Comparison of ENCODE assay signal across 28 cellular contexts in genomic region chr4:48472794-48473193, GRCh38. TPM values are rescaled to one million over a fixed set of nuclear protein-coding genes. Genes with fewer than 3 reads are reported as not detected.
"Had no signal": no experiment of that assay in that cellular context is flagged by ENCODE, and none has a peak within 500 bp of the region (broad histone marks: within the 10 kb centered on the region; RNA-seq: fewer than 3 reads in every experiment).

No MANE protein-coding gene starts in this region.

- H3K36me3 ChIP-seq: cardiac muscle cell, heart right ventricle, transverse colon had no signal

- H3K9me3 ChIP-seq: body of pancreas, heart right ventricle, transverse colon had no signal

- DNase-seq: activated CD4-positive, alpha-beta memory T cell treated with anti-CD3 and anti-CD28 coated beads, Interleukin-2, amount 10 ng/mL, durations not matched to agents 7 days and 5 days; activated CD4-positive, alpha-beta T cell treated with anti-CD3 and anti-CD28 coated beads, Interleukin-2, amount 10 ng/mL, durations not matched to agents 24 days and 14 days; activated effector memory CD4-positive, alpha-beta T cell treated with Interleukin-2 at 50 U/mL for 16 hours; activated naive CD4-positive, alpha-beta T cell treated with anti-CD3 and anti-CD28 coated beads, Interleukin-2, amount 10 ng/mL, durations not matched to agents 7 days and 5 days; activated T-cell treated with anti-CD3 and anti-CD28 coated beads, Interleukin-2, amount 50 U/mL, for 72 hours; anterior cingulate cortex; body of pancreas; dermis blood vessel endothelial cell; effector CD8-positive, alpha-beta T cell; erythroblast; foreskin fibroblast; heart right ventricle; islet precursor cell; left cardiac atrium; midbrain; natural killer cell; stimulated activated CD4-positive, alpha-beta T cell treated with anti-CD3 and anti-CD28 coated beads, Interleukin-2, amount 100 ng/mL, for 48 hours; stimulated activated CD8-positive, alpha-beta memory T cell treated with anti-CD3 and anti-CD28 coated beads, Interleukin-4, amount 100 ng/mL, for 48 hours; stimulated activated naive B cell treated with anti-CD40 and anti-IgM and Interleukin-4, amounts not matched to agents 10 μg/mL and 1 μg/mL and 100 μg/mL, for 72 hours; transverse colon had no signal

- H3K4me3 ChIP-seq: body of pancreas, cardiac muscle cell, heart right ventricle, transverse colon had no signal

- H3K4me1 ChIP-seq: body of pancreas, transverse colon had no signal

- H3K27ac ChIP-seq: body of pancreas, cardiac muscle cell, heart right ventricle, transverse colon, VCaP had no signal

- ATAC-seq: activated CD4-positive, CD25-positive, alpha-beta regulatory T cell treated with anti-CD3 and anti-CD28 coated beads, Interleukin-2, amount 50 U/mL, for 24 hours; activated T-cell treated with anti-CD3 and anti-CD28 coated beads, Interleukin-2, amount 50 U/mL, for 72 hours; body of pancreas; heart right ventricle; left cardiac atrium; natural killer cell; stimulated activated naive B cell treated with anti-CD40 and anti-IgM and Interleukin-4, amounts not matched to agents 10 μg/mL and 1 μg/mL and 100 μg/mL, for 72 hours had no signal

- H3K27me3 ChIP-seq: body of pancreas, heart right ventricle, transverse colon had no signal

RNA-seq across cellular contexts. Expression of gene SLC10A4, which starts 10.3 kb away (rescaled TPM):
- total RNA-seq: activated CD4-positive, alpha-beta memory T cell treated with anti-CD3 and anti-CD28 coated beads, Interleukin-2, amount 10 ng/mL, durations not matched to agents 7 days and 5 days; activated CD4-positive, alpha-beta T cell treated with anti-CD3 and anti-CD28 coated beads, Interleukin-2, amount 10 ng/mL, durations not matched to agents 24 days and 14 days; activated T-cell treated with anti-CD3 and anti-CD28 coated beads, Interleukin-2, amount 50 U/mL, for 72 hours; dermis blood vessel endothelial cell; osteoblast had no signal
- polyA plus RNA-seq: cardiac muscle cell, liver had no signal

RNA-seq across cellular contexts. Expression of gene ZAR1, which starts 17.3 kb away (rescaled TPM):
- total RNA-seq: activated CD4-positive, alpha-beta memory T cell treated with anti-CD3 and anti-CD28 coated beads, Interleukin-2, amount 10 ng/mL, durations not matched to agents 7 days and 5 days; activated CD4-positive, alpha-beta T cell treated with anti-CD3 and anti-CD28 coated beads, Interleukin-2, amount 10 ng/mL, durations not matched to agents 24 days and 14 days; activated T-cell treated with anti-CD3 and anti-CD28 coated beads, Interleukin-2, amount 50 U/mL, for 72 hours; body of pancreas; cardiac muscle cell; dermis blood vessel endothelial cell; fibroblast of lung; heart right ventricle; left cardiac atrium; natural killer cell; osteoblast; posterior vena cava; renal cortical epithelial cell; transverse colon had no signal
- polyA plus RNA-seq: cardiac muscle cell, fibroblast of lung, heart right ventricle, liver had no signal
